In the genomic region with DNA sequence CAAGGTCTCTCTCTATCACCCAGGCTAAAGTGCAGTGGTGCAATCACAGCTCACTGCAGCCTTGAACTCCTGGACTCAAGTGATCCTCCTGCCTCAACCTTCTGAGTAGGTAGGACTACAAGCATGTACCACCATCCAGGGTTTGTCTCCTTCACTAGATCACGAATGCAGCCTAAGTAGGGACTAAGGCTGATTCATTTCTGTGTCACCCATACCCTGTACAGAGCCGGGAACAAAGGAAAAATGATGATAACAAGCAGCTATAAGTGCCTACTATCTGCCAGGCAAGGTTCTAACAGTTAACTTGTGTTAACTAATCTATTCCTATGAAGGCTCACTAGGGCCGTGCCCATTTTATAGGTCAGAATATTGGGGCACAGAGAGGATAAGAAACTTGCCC, we compare ENCODE assay signal across 1 cellular context.
TF ChIP-seq lines count a peak whose summit lies in the region.

No MANE protein-coding gene starts in this region.

TF ChIP-seq in GM23338, 12 proteins besides CTCF, POLR2A, EP300 and RAD21 (continued from another document):
- TF ChIP-seq, protein P1, sequence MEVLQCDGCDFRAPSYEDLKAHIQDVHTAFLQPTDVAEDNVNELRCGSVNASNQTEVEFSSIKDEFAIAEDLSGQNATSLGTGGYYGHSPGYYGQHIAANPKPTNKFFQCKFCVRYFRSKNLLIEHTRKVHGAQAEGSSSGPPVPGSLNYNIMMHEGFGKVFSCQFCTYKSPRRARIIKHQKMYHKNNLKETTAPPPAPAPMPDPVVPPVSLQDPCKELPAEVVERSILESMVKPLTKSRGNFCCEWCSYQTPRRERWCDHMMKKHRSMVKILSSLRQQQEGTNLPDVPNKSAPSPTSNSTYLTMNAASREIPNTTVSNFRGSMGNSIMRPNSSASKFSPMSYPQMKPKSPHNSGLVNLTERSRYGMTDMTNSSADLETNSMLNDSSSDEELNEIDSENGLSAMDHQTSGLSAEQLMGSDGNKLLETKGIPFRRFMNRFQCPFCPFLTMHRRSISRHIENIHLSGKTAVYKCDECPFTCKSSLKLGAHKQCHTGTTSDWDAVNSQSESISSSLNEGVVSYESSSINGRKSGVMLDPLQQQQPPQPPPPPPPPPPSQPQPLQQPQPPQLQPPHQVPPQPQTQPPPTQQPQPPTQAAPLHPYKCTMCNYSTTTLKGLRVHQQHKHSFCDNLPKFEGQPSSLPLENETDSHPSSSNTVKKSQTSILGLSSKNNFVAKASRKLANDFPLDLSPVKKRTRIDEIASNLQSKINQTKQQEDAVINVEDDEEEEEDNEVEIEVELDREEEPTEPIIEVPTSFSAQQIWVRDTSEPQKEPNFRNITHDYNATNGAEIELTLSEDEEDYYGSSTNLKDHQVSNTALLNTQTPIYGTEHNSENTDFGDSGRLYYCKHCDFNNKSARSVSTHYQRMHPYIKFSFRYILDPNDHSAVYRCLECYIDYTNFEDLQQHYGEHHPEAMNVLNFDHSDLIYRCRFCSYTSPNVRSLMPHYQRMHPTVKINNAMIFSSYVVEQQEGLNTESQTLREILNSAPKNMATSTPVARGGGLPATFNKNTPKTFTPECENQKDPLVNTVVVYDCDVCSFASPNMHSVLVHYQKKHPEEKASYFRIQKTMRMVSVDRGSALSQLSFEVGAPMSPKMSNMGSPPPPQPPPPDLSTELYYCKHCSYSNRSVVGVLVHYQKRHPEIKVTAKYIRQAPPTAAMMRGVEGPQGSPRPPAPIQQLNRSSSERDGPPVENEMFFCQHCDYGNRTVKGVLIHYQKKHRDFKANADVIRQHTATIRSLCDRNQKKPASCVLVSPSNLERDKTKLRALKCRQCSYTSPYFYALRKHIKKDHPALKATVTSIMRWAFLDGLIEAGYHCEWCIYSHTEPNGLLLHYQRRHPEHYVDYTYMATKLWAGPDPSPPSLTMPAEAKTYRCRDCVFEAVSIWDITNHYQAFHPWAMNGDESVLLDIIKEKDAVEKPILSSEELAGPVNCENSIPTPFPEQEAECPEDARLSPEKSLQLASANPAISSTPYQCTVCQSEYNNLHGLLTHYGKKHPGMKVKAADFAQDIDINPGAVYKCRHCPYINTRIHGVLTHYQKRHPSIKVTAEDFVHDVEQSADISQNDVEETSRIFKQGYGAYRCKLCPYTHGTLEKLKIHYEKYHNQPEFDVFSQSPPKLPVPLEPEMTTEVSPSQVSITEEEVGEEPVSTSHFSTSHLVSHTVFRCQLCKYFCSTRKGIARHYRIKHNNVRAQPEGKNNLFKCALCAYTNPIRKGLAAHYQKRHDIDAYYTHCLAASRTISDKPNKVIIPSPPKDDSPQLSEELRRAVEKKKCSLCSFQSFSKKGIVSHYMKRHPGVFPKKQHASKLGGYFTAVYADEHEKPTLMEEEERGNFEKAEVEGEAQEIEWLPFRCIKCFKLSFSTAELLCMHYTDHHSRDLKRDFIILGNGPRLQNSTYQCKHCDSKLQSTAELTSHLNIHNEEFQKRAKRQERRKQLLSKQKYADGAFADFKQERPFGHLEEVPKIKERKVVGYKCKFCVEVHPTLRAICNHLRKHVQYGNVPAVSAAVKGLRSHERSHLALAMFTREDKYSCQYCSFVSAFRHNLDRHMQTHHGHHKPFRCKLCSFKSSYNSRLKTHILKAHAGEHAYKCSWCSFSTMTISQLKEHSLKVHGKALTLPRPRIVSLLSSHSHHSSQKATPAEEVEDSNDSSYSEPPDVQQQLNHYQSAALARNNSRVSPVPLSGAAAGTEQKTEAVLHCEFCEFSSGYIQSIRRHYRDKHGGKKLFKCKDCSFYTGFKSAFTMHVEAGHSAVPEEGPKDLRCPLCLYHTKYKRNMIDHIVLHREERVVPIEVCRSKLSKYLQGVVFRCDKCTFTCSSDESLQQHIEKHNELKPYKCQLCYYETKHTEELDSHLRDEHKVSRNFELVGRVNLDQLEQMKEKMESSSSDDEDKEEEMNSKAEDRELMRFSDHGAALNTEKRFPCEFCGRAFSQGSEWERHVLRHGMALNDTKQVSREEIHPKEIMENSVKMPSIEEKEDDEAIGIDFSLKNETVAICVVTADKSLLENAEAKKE (CRISPR knock-in tag; IDR thresholded peaks at IDR 0.05), result no peak
- TF ChIP-seq, protein P2, sequence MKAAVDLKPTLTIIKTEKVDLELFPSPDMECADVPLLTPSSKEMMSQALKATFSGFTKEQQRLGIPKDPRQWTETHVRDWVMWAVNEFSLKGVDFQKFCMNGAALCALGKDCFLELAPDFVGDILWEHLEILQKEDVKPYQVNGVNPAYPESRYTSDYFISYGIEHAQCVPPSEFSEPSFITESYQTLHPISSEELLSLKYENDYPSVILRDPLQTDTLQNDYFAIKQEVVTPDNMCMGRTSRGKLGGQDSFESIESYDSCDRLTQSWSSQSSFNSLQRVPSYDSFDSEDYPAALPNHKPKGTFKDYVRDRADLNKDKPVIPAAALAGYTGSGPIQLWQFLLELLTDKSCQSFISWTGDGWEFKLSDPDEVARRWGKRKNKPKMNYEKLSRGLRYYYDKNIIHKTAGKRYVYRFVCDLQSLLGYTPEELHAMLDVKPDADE (IDR thresholded peaks at IDR 0.05), result no peak
- TF ChIP-seq, protein P3, sequence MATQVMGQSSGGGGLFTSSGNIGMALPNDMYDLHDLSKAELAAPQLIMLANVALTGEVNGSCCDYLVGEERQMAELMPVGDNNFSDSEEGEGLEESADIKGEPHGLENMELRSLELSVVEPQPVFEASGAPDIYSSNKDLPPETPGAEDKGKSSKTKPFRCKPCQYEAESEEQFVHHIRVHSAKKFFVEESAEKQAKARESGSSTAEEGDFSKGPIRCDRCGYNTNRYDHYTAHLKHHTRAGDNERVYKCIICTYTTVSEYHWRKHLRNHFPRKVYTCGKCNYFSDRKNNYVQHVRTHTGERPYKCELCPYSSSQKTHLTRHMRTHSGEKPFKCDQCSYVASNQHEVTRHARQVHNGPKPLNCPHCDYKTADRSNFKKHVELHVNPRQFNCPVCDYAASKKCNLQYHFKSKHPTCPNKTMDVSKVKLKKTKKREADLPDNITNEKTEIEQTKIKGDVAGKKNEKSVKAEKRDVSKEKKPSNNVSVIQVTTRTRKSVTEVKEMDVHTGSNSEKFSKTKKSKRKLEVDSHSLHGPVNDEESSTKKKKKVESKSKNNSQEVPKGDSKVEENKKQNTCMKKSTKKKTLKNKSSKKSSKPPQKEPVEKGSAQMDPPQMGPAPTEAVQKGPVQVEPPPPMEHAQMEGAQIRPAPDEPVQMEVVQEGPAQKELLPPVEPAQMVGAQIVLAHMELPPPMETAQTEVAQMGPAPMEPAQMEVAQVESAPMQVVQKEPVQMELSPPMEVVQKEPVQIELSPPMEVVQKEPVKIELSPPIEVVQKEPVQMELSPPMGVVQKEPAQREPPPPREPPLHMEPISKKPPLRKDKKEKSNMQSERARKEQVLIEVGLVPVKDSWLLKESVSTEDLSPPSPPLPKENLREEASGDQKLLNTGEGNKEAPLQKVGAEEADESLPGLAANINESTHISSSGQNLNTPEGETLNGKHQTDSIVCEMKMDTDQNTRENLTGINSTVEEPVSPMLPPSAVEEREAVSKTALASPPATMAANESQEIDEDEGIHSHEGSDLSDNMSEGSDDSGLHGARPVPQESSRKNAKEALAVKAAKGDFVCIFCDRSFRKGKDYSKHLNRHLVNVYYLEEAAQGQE (IDR thresholded peaks at IDR 0.05; ENCODE audit: unreplicated experiment), result no peak
- TF ChIP-seq ZNF331 (CRISPR knock-in tag; IDR thresholded peaks at IDR 0.05; ENCODE audit: low read depth) (no peak), JUNB (IDR thresholded peaks at IDR 0.05; ENCODE audit: unreplicated experiment) (no peak), STAT1 (IDR thresholded peaks at IDR 0.05; ENCODE audit: unreplicated experiment) (no peak), CREB1 (CRISPR knock-in tag; IDR thresholded peaks at IDR 0.05; ENCODE audit: low read depth) (no peak)
TF ChIP-seq in GM23338: peak in this region for 0.
